16 cellular contexts compared by ENCODE assay signal in the genomic region with DNA sequence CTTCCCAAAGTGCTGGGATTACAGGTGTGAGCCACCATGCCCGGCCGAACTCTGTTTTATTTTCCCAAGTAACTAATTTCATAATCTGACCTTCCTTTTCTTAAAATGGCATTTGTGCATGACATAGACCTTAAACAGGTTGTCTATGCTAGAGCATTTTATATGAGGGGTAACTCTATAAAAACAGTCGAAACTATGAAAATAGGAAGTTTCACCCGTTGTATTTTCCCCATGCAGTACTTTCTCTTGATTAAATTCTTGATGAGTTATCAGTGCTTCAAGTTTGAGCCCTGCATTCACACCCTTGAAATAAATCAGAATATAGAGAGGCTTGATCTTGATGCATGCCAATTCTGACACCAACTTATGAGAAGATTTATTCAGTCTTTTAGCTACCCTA.
"Had no signal": no experiment of that assay in that cellular context is flagged by ENCODE, and none has a peak within 500 bp of the region (broad histone marks: within the 10 kb centered on the region; RNA-seq: fewer than 3 reads in every experiment).

No MANE protein-coding gene starts in this region.

- H3K4me3 Mint-ChIP-seq: activated naive CD4-positive, alpha-beta T cell treated with anti-CD3 and anti-CD28 coated beads, Interleukin-2, amount 10 ng/mL, durations not matched to agents 7 days and 5 days; activated T-cell treated with anti-CD3 and anti-CD28 coated beads, Interleukin-2, amount 50 U/mL, for 4 hours had no signal

- H3K4me2 ChIP-seq: smooth muscle cell had no signal

- H3K27me3 ChIP-seq: adrenal gland, breast epithelium, gastrocnemius medialis, heart left ventricle, neutrophil, thyroid gland had no signal

- H3K4me3 ChIP-seq: adrenal gland, breast epithelium, gastrocnemius medialis, heart left ventricle, smooth muscle cell, thyroid gland had no signal

- H3K27ac ChIP-seq: adrenal gland, breast epithelium, gastrocnemius medialis, heart left ventricle, neutrophil, parathyroid adenoma, thyroid gland had no signal

- H3K4me1 ChIP-seq: adrenal gland, breast epithelium, thyroid gland had no signal

- H3K36me3 ChIP-seq: adrenal gland, breast epithelium, gastrocnemius medialis, heart left ventricle, neutrophil, thyroid gland had no signal

- H3K9me3 ChIP-seq: adrenal gland, breast epithelium, gastrocnemius medialis, heart left ventricle, neutrophil, thyroid gland had no signal

- H2AFZ ChIP-seq: parathyroid adenoma had no signal

- H3K27me3 Mint-ChIP-seq: activated naive CD4-positive, alpha-beta T cell treated with anti-CD3 and anti-CD28 coated beads, Interleukin-2, amount 10 ng/mL, durations not matched to agents 7 days and 5 days had no signal

- H3K9me3 Mint-ChIP-seq: activated naive CD4-positive, alpha-beta T cell treated with anti-CD3 and anti-CD28 coated beads, Interleukin-2, amount 10 ng/mL, durations not matched to agents 7 days and 5 days; activated T-cell treated with anti-CD3 and anti-CD28 coated beads, Interleukin-2, amount 50 U/mL, for 4 hours had no signal

- H3K9ac ChIP-seq: parathyroid adenoma had no signal

- H3K27ac Mint-ChIP-seq: activated naive CD4-positive, alpha-beta T cell treated with anti-CD3 and anti-CD28 coated beads, Interleukin-2, amount 10 ng/mL, durations not matched to agents 7 days and 5 days had no signal

- DNase-seq: activated CD4-positive, alpha-beta T cell treated with anti-CD3 and anti-CD28 coated beads, Interleukin-2, amount 50 U/mL, for 1 hour; activated CD4-positive, CD25-positive, alpha-beta regulatory T cell treated with anti-CD3 and anti-CD28 coated beads, Interleukin-2, amount 50 U/mL, for 72 hours; activated CD8-positive, alpha-beta memory T cell treated with anti-CD3 and anti-CD28 coated beads, Interleukin-2, amount 50 U/mL, for 4 hours; activated naive CD4-positive, alpha-beta T cell treated with anti-CD3 and anti-CD28 coated beads, Interleukin-2, amount 10 ng/mL, durations not matched to agents 7 days and 5 days; activated T-cell treated with anti-CD3 and anti-CD28 coated beads, Interleukin-2, amount 50 U/mL, for 4 hours; adrenal gland; cortex of kidney; gastrocnemius medialis; heart left ventricle; kidney; stimulated activated CD4-positive, alpha-beta T cell treated with anti-CD3 and anti-CD28 coated beads, Interleukin-4, amount 100 ng/mL, for 1 hour; thyroid gland had no signal
